In the genomic region with DNA sequence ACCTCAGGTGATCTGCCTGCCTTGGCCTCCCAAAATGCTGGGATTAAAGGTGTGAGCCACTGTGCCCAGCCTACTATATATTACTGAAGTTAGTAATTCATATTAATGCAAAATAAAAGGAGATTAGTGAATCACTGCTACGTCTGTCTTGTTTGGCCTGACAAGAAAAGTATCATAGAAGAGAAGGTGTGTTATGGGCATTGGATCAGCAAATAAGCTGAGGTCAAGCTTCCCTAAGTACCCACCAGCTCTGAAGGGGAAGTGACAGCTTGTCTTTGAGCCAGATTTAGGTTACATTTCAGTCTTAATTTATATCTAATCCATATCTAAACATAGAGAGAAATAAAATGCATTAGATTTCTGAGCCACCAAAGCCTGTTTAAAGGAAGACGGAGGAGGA, we compare ENCODE assay signal across 17 cellular contexts.
"Had no signal": no experiment of that assay in that cellular context is flagged by ENCODE, and none has a peak within 500 bp of the region (broad histone marks: within the 10 kb centered on the region; RNA-seq: fewer than 3 reads in every experiment).

No MANE protein-coding gene starts in this region.

- H3K36me3 ChIP-seq: lower lobe of right lung, ovary, right lobe of liver, tibial artery had no signal

- H3K4me1 ChIP-seq: lower lobe of right lung, right lobe of liver, tibial artery had no signal

- H3K9me3 ChIP-seq: lower lobe of right lung, ovary, right lobe of liver, tibial artery had no signal

- ATAC-seq: effector memory CD8-positive, alpha-beta T cell; left ventricle myocardium superior; lower lobe of right lung; naive thymus-derived CD8-positive, alpha-beta T cell; right lobe of liver; stimulated activated naive B cell treated with anti-CD40 and anti-IgM and Interleukin-4, amounts not matched to agents 10 μg/mL and 1 μg/mL and 100 μg/mL, for 72 hours had no signal

- DNase-seq: dermis blood vessel endothelial cell; effector memory CD8-positive, alpha-beta T cell; erythroblast; left ventricle myocardium superior; lower lobe of right lung; naive thymus-derived CD8-positive, alpha-beta T cell; nephron progenitor cell; occipital lobe; retina; right lobe of liver; small intestine; stimulated activated CD4-positive, alpha-beta T cell treated with anti-CD3 and anti-CD28 coated beads, Interleukin-15, amount 100 ng/mL, for 24 hours; stimulated activated CD4-positive, alpha-beta T cell treated with anti-CD3 and anti-CD28 coated beads, Interleukin-2, amount 100 ng/mL, for 48 hours; stimulated activated naive B cell treated with anti-CD40 and anti-IgM and Interleukin-4, amounts not matched to agents 10 μg/mL and 1 μg/mL and 100 μg/mL, for 72 hours; tibial artery had no signal

- H3K27ac ChIP-seq: coronary artery, lower lobe of right lung, right lobe of liver, tibial artery had no signal

- H3K4me3 ChIP-seq: coronary artery, lower lobe of right lung, ovary, right lobe of liver, tibial artery had no signal

- H3K27me3 ChIP-seq: ovary, right lobe of liver, tibial artery had no signal
